18 cellular contexts compared by ENCODE assay signal in genomic region chr17:58272367-58273280, GRCh38. TPM values are rescaled to one million over a fixed set of nuclear protein-coding genes. Genes with fewer than 3 reads are reported as not detected.
DNase-seq lines count a peak whose midpoint lies in the region; ATAC-seq and TF ChIP-seq lines count a peak whose summit lies in the region.
"Had no signal": no experiment of that assay in that cellular context is flagged by ENCODE, and none has a peak within 500 bp of the region (broad histone marks: within the 10 kb centered on the region; RNA-seq: fewer than 3 reads in every experiment).

No MANE protein-coding gene starts in this region.

- no peak overlapping the region for H4K8ac ChIP-seq in neuronal stem cell (ENCODE audit: low read depth, low read length)

- no peak overlapping the region for H2BK5ac ChIP-seq in neuronal stem cell (ENCODE audit: low read length)

- H4K91ac ChIP-seq in neuronal stem cell (ENCODE audit: low read depth, low read length, poor library complexity), result no peak overlapping the region

- H2BK15ac ChIP-seq in neuronal stem cell (ENCODE audit: low read length), result no peak overlapping the region

- H3K9me3 ChIP-seq in neuronal stem cell (replicated peaks in 1 of 2; ENCODE audit: control insufficient read depth in 2 of 2, insufficient read depth in 1 of 2, low read depth in 1 of 2, low read length in 2 of 2), result no peaks in the 10 kb centered on the region
- H3K9me3 ChIP-seq: BE2C had no signal

- H3K79me1 ChIP-seq in neuronal stem cell (ENCODE audit: low read depth, low read length), result no peaks in the 10 kb centered on the region

- DNase-seq in activated CD8-positive, alpha-beta memory T cell treated with anti-CD3 and anti-CD28 coated beads for 24 hours, result peak; percentile 50
- DNase-seq in activated CD8-positive, alpha-beta memory T cell treated with anti-CD3 and anti-CD28 coated beads, Interleukin-2, amount 50 U/mL, for 4 hours, result no peak
- peak; percentile 56 for DNase-seq in NB4 (ENCODE audit: low read depth)
- DNase-seq in neuronal stem cell (ENCODE audit: low spot score), result no peak
- no peak for DNase-seq in retina
- DNase-seq in NCI-H2081 (lab: John Stamatoyannopoulos, UW), result no peak
- DNase-seq: BE2C; Calu3; CD4-positive, alpha-beta memory T cell; DMS53; EL; NCI-H1105; NCI-H1694; NCI-H510A; NCI-H748 treated with DMSO at 0.1 percent for 48 hours; Right ventricle myocardium superior had no signal

- TF ChIP-seq CTCF in NB4 (IDR thresholded peaks at IDR 0.05; ENCODE audit: low read depth, low read length), result no peak

- no peak overlapping the region for H3K4me2 ChIP-seq in neuronal stem cell (ENCODE audit: insufficient read depth, low read length, poor library complexity, severe bottlenecking)

- H2AFZ ChIP-seq in neuronal stem cell (ENCODE audit: low read length), result no peak overlapping the region

- peak overlapping the region; percentile 11 for H3K23ac ChIP-seq in neuronal stem cell (ENCODE audit: low read depth, low read length, poor library complexity)

- H2BK120ac ChIP-seq in neuronal stem cell (ENCODE audit: low read depth, low read length), result no peak overlapping the region

- H3K27ac ChIP-seq in neuronal stem cell (replicated peaks; ENCODE audit: low read length), result no peak overlapping the region

- no peaks in the 10 kb centered on the region for H3K4me1 ChIP-seq in neuronal stem cell (ENCODE audit: control insufficient read depth in 2 of 2, insufficient read depth in 1 of 2, low read depth in 1 of 2, low read length in 2 of 2)
- H3K4me1 ChIP-seq: BE2C had no signal

- no peak for TF ChIP-seq POLR2A in NB4 (IDR thresholded peaks at IDR 0.05; ENCODE audit: extremely low read depth, insufficient read length)

- H3K36me3 ChIP-seq in neuronal stem cell (replicated peaks in 1 of 2; ENCODE audit: control insufficient read depth in 2 of 2, insufficient read depth in 2 of 2, low read length in 2 of 2), result no peaks in the 10 kb centered on the region
- H3K36me3 ChIP-seq: BE2C had no signal

- no CpG with 5 or more reads among the region's 12 CpGs for WGBS in neuronal stem cell (ENCODE audit: extremely low coverage in 2 of 2, insufficient read length in 2 of 2, insufficient replicate concordance in 1 of 2), 2 donors

- H3K9ac ChIP-seq in neuronal stem cell (ENCODE audit: low read depth, low read length, poor library complexity), result no peak overlapping the region

- H3K18ac ChIP-seq in neuronal stem cell (ENCODE audit: low read length), result no peak overlapping the region

- ATAC-seq in GM21619 (IDR thresholded peaks at IDR 0.05; ENCODE audit: unreplicated experiment), result no peak
- ATAC-seq: K562 had no signal

- no peak overlapping the region for H3K4ac ChIP-seq in neuronal stem cell (ENCODE audit: low read length)

- H2AK5ac ChIP-seq in neuronal stem cell (ENCODE audit: low read depth, low read length), result peak overlapping the region; percentile 51

- H3K27me3 ChIP-seq in neuronal stem cell (ENCODE audit: control insufficient read depth in 3 of 3, insufficient read depth in 3 of 3, low read depth in 1 of 3, low read length in 3 of 3), result peaks cover 0 to 29% (median 2%) of the 10 kb centered on the region in 3 experiments
- H3K27me3 ChIP-seq: BE2C had no signal

- no peak overlapping the region for H2BK12ac ChIP-seq in neuronal stem cell (ENCODE audit: low read length)

- H3K14ac ChIP-seq in neuronal stem cell (ENCODE audit: low read length), result no peak overlapping the region

- H3K4me3 ChIP-seq in NB4 (ENCODE audit: low read depth, low read length) (peak overlapping the region; percentile 91), neuronal stem cell (ENCODE audit: low read length in 2 of 2) (no peak overlapping the region)
- H3K4me3 ChIP-seq: K562 had no signal

RNA-seq across cellular contexts. Expression of gene MPO, which starts 8.1 kb away (rescaled TPM):
- polyA plus RNA-seq in neuronal stem cell (2013, experiment 1 of 2), result 0.01 TPM
- not detected for polyA plus RNA-seq in neuronal stem cell (2013, experiment 2 of 2)
- polyA plus RNA-seq: CD4-positive, alpha-beta memory T cell had no signal

RNA-seq across cellular contexts. Expression of gene LPO, which starts 34.2 kb away (rescaled TPM):
- 0.03 TPM for polyA plus RNA-seq in neuronal stem cell (2013, experiment 1 of 2)
- polyA plus RNA-seq in neuronal stem cell (2013, experiment 2 of 2), result 0.04 TPM
- polyA plus RNA-seq: CD4-positive, alpha-beta memory T cell had no signal

RNA-seq across cellular contexts. Expression of gene MKS1, which starts 53.6 kb away (rescaled TPM):
- polyA plus RNA-seq in neuronal stem cell (2013, experiment 1 of 2), result 13.6 TPM
- 14.3 TPM for polyA plus RNA-seq in neuronal stem cell (2013, experiment 2 of 2)

RNA-seq across cellular contexts. Expression of gene TSPOAP1, which starts 56.0 kb away (rescaled TPM):
- 26.2 TPM for polyA plus RNA-seq in neuronal stem cell (2013, experiment 1 of 2)
- polyA plus RNA-seq in neuronal stem cell (2013, experiment 2 of 2), result 25.2 TPM

Comparison
In these comparisons a context has a peak if more than half of its experiments do, and no peak if none do; other contexts are left out.
1. DNase-seq: peak in activated CD8-positive, alpha-beta memory T cell treated with anti-CD3 and anti-CD28 coated beads for 24 hours (single experiment) and NB4 (single experiment); none in activated CD8-positive, alpha-beta memory T cell treated with anti-CD3 and anti-CD28 coated beads, Interleukin-2, amount 50 U/mL, for 4 hours (single experiment), neuronal stem cell (single experiment), retina (single experiment) and NCI-H2081 (0 of 2).